1 cellular context compared by ENCODE assay signal in genomic region chr1:85576642-85577420, GRCh38.
TF ChIP-seq lines count a peak whose summit lies in the region.

No MANE protein-coding gene starts in this region.

TF ChIP-seq in HEK293, 187 proteins besides CTCF, POLR2A, EP300 and RAD21 (continued from another document and continues in another):
- peak; percentile 86 for TF ChIP-seq PATZ1 (tag by site-specific recombination; IDR thresholded peaks at IDR 0.05)
- TF ChIP-seq HIC1 (tag by site-specific recombination; IDR thresholded peaks at IDR 0.05) = peak; percentile 94
- TF ChIP-seq ELK4 (IDR thresholded peaks at IDR 0.05; ENCODE audit: borderline replicate concordance, low read depth, low read length) = peak; percentile 64; the same call in 1 of the 2 replicates
- peak; percentile 36 for TF ChIP-seq BCL6B (tag by site-specific recombination; IDR thresholded peaks at IDR 0.05)
- TF ChIP-seq OSR2 (tag by site-specific recombination; IDR thresholded peaks at IDR 0.05) = peak; percentile 57
- no peak; the same call in none of the 2 replicates for TF ChIP-seq ZBTB1 (tag by site-specific recombination; IDR thresholded peaks at IDR 0.05)
- TF ChIP-seq SETDB1 (IDR thresholded peaks at IDR 0.05; ENCODE audit: insufficient read length, low read length) = no peak
- TF ChIP-seq YY2 (tag by site-specific recombination; IDR thresholded peaks at IDR 0.05) = no peak
- no peak; the same call in 1 of the 2 replicates for TF ChIP-seq PRDM4 (tag by site-specific recombination; IDR thresholded peaks at IDR 0.05)
- no peak for TF ChIP-seq ZNF645 (tag by site-specific recombination; IDR thresholded peaks at IDR 0.05)
- TF ChIP-seq ZNF664 (tag by site-specific recombination; IDR thresholded peaks at IDR 0.05) = no peak
- TF ChIP-seq ZBTB49 (tag by site-specific recombination; IDR thresholded peaks at IDR 0.05; ENCODE audit: low read depth) = no peak
- TF ChIP-seq ZBTB20 (tag by site-specific recombination; IDR thresholded peaks at IDR 0.05) = peak; percentile 81
- TF ChIP-seq ZNF660 (tag by site-specific recombination; IDR thresholded peaks at IDR 0.05) = peak; percentile 76; the same call in 1 of the 2 replicates
- no peak; the same call in 1 of the 2 replicates for TF ChIP-seq ZBTB7A (tag by site-specific recombination; IDR thresholded peaks at IDR 0.05; ENCODE audit: low read depth)
- peak; percentile 81 for TF ChIP-seq ZNF398 (tag by site-specific recombination; IDR thresholded peaks at IDR 0.05)
- no peak for TF ChIP-seq ZBTB48 (tag by site-specific recombination; IDR thresholded peaks at IDR 0.05)
- no peak for TF ChIP-seq TCF7L2 (IDR thresholded peaks at IDR 0.05; ENCODE audit: borderline replicate concordance, low read depth, low read length)
- no peak for TF ChIP-seq TRIM28 (IDR thresholded peaks at IDR 0.05; ENCODE audit: borderline replicate concordance, low read length)
- no peak for TF ChIP-seq HOXA7 (CRISPR knock-in tag; IDR thresholded peaks at IDR 0.05; ENCODE audit: borderline replicate concordance)
- TF ChIP-seq ZBTB21 (tag by site-specific recombination; IDR thresholded peaks at IDR 0.05) = no peak
- no peak for TF ChIP-seq OVOL3 (tag by site-specific recombination; IDR thresholded peaks at IDR 0.05)
- TF ChIP-seq ZNF114 (tag by site-specific recombination; IDR thresholded peaks at IDR 0.05) = no peak
- 0 out of 2 replicates have a peak, but pooled peaks have one; percentile 16 for TF ChIP-seq ZNF121 (tag by site-specific recombination; IDR thresholded peaks at IDR 0.05)
- TF ChIP-seq ZNF433 (tag by site-specific recombination; IDR thresholded peaks at IDR 0.05; ENCODE audit: low read depth) = no peak
- TF ChIP-seq ZSCAN5A (tag by site-specific recombination; IDR thresholded peaks at IDR 0.05) = no peak
- peak; percentile 88 for TF ChIP-seq GLIS2 (tag by site-specific recombination; IDR thresholded peaks at IDR 0.05)
- TF ChIP-seq ZNF10 (tag by site-specific recombination; IDR thresholded peaks at IDR 0.05) = 0 out of 2 replicates have a peak, but pooled peaks have one; percentile 7
- no peak for TF ChIP-seq ZNF184 (tag by site-specific recombination; IDR thresholded peaks at IDR 0.05)
- TF ChIP-seq ZNF654 (tag by site-specific recombination; IDR thresholded peaks at IDR 0.05; ENCODE audit: low read depth) = no peak
- no peak; the same call in 1 of the 2 replicates for TF ChIP-seq BCL11B (tag by site-specific recombination; IDR thresholded peaks at IDR 0.05; ENCODE audit: low read depth)
- TF ChIP-seq ZNF777 (tag by site-specific recombination; IDR thresholded peaks at IDR 0.05; ENCODE audit: borderline replicate concordance) = peak; percentile 96
- no peak for TF ChIP-seq ZNF529 (tag by site-specific recombination; IDR thresholded peaks at IDR 0.05; ENCODE audit: insufficient replicate concordance)
- TF ChIP-seq ZNF211 (tag by site-specific recombination; IDR thresholded peaks at IDR 0.05; ENCODE audit: low read depth) = no peak
- TF ChIP-seq ZFP41 (tag by site-specific recombination; IDR thresholded peaks at IDR 0.05; ENCODE audit: borderline replicate concordance) = no peak
- TF ChIP-seq ZSCAN30 (tag by site-specific recombination; IDR thresholded peaks at IDR 0.05) = peak; percentile 53; the same call in 1 of the 2 replicates
- TF ChIP-seq ZNF175 (tag by site-specific recombination; IDR thresholded peaks at IDR 0.05) = no peak
- no peak for TF ChIP-seq ZNF248 (tag by site-specific recombination; IDR thresholded peaks at IDR 0.05)
- TF ChIP-seq REST (tag by site-specific recombination; IDR thresholded peaks at IDR 0.05) = 0 out of 2 replicates have a peak, but pooled peaks have one; percentile 16
- TF ChIP-seq ZIC2 (tag by site-specific recombination; IDR thresholded peaks at IDR 0.05) = peak; percentile 96
- peak; percentile 99 for TF ChIP-seq ZFHX2 (tag by site-specific recombination; conservative IDR thresholded peaks at IDR 0.05)
